ENCODE assay signal across 10 cellular contexts in the genomic region with DNA sequence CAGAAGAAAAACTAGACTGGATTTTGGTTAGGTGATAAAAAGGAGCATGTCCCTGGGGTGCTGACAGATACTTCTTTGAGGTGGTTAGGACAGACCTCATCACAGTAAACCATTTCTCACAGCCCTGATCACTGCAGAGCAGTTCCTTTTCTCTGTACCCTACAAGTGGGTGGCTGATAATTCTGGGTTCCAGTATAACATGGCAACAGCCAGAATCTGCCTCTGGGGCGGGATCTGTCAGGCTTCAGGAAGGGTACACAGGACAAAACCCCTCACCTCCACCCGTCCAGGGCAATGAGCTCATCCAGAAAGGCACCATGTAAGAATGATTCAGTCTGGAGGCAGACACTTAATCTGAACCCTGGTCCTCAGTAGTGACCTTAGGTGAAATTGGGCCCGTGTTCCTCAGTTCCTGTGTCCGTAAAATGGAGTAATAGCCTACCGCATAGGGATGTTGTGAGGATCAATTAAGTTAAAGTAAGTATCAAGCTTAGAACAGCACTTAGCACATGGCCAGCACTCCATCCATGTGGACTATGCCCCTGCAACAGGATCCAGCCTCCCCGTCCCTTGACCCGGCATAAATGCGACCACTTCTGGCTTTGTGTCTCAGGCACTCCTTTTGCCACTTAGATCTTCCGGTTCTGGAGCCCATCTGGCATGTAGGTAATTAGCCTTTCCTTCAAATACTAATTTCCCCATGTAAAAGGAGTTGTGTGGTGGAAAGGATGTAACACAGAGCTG.
DNase-seq lines count a peak whose midpoint lies in the region; ATAC-seq, FAIRE-seq and TF ChIP-seq lines count a peak whose summit lies in the region.
"Had no signal": no experiment of that assay in that cellular context is flagged by ENCODE, and none has a peak within 500 bp of the region (broad histone marks: within the 10 kb centered on the region; RNA-seq: fewer than 3 reads in every experiment).

No MANE protein-coding gene starts in this region.

- no peak overlapping the region for H3K4ac ChIP-seq in H1 (replicated peaks; ENCODE audit: insufficient read length, low read depth, low read length)

- 0 out of 2 replicates have a peak overlapping the region, but pooled peaks have one; percentile 53 for H4K8ac ChIP-seq in H1 (ENCODE audit: extremely low read depth, insufficient read depth, low read length)

- H3K14ac ChIP-seq in H1 (ENCODE audit: insufficient read length): no peak overlapping the region

- H4K91ac ChIP-seq in H1 (replicated peaks; ENCODE audit: insufficient read length, low read length): no peak overlapping the region

- TF ChIP-seq EP300 in H1 (IDR thresholded peaks at IDR 0.05; ENCODE audit: borderline replicate concordance in 1 of 2, low read depth in 2 of 2, low read length in 2 of 2): no peak

- no peak overlapping the region for H2AK5ac ChIP-seq in H1 (ENCODE audit: low read depth, low read length)

- TF ChIP-seq POLR2A in H1 (IDR thresholded peaks at IDR 0.05; ENCODE audit: control extremely low read depth in 1 of 2, low read depth in 2 of 2, low read length in 2 of 2) (no peak), prostate gland (IDR thresholded peaks at IDR 0.05) (no peak)

- H3K36me3 ChIP-seq in ACC112 (ENCODE audit: insufficient read depth, low read length) (no peaks in the 10 kb centered on the region), H1 (ENCODE audit: control insufficient read depth in 2 of 4, insufficient read depth in 4 of 4, low read length in 3 of 4) (no peaks in the 10 kb centered on the region), psoas muscle (ENCODE audit: insufficient read depth in 1 of 2, low read depth in 1 of 2) (no peaks in the 10 kb centered on the region), prostate gland (no peaks in the 10 kb centered on the region)

- H3K4me3 Mint-ChIP-seq in osteocyte (ENCODE audit: unreplicated experiment): no peak overlapping the region
- H3K4me3 Mint-ChIP-seq: mesothelial cell of epicardium had no signal

- no peak for TF ChIP-seq RAD21 in H1 (IDR thresholded peaks at IDR 0.05 in 1 of 2, conservative IDR thresholded peaks at IDR 0.05 in 1 of 2; ENCODE audit: low read depth in 2 of 2, low read length in 2 of 2)

- H4K5ac ChIP-seq in H1 (ENCODE audit: insufficient read length, low read depth, low read length): no peak overlapping the region

- H3K27me3 ChIP-seq in ACC112 (ENCODE audit: insufficient read depth, low read length) (no peaks in the 10 kb centered on the region), H1 (replicated peaks in 1 of 4; ENCODE audit: control insufficient read depth in 3 of 4, extremely low read depth in 1 of 4, insufficient read depth in 3 of 4, low read length in 3 of 4) (no peaks in the 10 kb centered on the region), psoas muscle (ENCODE audit: insufficient read depth in 3 of 3, low read length in 2 of 3) (no peaks in the 10 kb centered on the region), prostate gland (replicated peaks; ENCODE audit: insufficient read depth) (no peaks in the 10 kb centered on the region)

- intact Hi-C loops in psoas muscle (cut with DNase I) (no loop called here), prostate gland (cut with DNase I) (no loop called here)

- TF ChIP-seq CTCF in H1 (IDR thresholded peaks at IDR 0.05; ENCODE audit: control extremely low read depth in 1 of 3, insufficient read depth in 1 of 3, low read depth in 1 of 3, low read length in 3 of 3): no peak
- TF ChIP-seq CTCF in osteocyte (IDR thresholded peaks at IDR 0.05): no peak
- TF ChIP-seq CTCF in psoas muscle (IDR thresholded peaks at IDR 0.05): no peak
- no peak for TF ChIP-seq CTCF in prostate gland (IDR thresholded peaks at IDR 0.05)

- no peaks in the 10 kb centered on the region for H3K27me3 Mint-ChIP-seq in osteocyte (ENCODE audit: unreplicated experiment)

- H3K79me1 ChIP-seq in H1 (ENCODE audit: low read depth, low read length): no peaks in the 10 kb centered on the region; the same call in 1 of the 2 replicates

- WGBS in H1 (ENCODE audit: extremely low coverage in 1 of 2, insufficient coverage in 1 of 2, insufficient read length in 1 of 2, insufficient replicate concordance in 2 of 2, low coverage in 1 of 2, low lambda C conversion rate in 2 of 2, missing lambda C conversion rate in 1 of 2), 2 experiments: 92% methylated on average over 8 of the region's 9 CpGs; no CpG with 5 or more reads in 1 of the 2 experiments
- 87 to 95% (median 94%) methylated on average over 9 of the region's 9 CpGs for WGBS in psoas muscle, 3 donors
- 93% methylated on average over 9 of the region's 9 CpGs for WGBS in prostate gland

- no peak overlapping the region for H3K18ac ChIP-seq in H1 (ENCODE audit: extremely low read depth, low read length)

- H3K36me3 Mint-ChIP-seq in osteocyte (ENCODE audit: unreplicated experiment): peaks cover 22% of the 10 kb centered on the region

- H3K4me1 ChIP-seq in ACC112 (ENCODE audit: control insufficient read depth, insufficient read depth, low read length, unreplicated experiment) (peaks cover 36% of the 10 kb centered on the region), H1 (replicated peaks in 1 of 4; ENCODE audit: control insufficient read depth in 3 of 4, insufficient read depth in 4 of 4, low read length in 3 of 4) (peaks cover 0 to 6% (median 2%) of the 10 kb centered on the region in 4 experiments; a peak in 4 of 7 replicates), psoas muscle (no peaks in the 10 kb centered on the region), prostate gland (replicated peaks) (no peaks in the 10 kb centered on the region)

- peaks cover 0 to 2% of the 10 kb centered on the region in 2 experiments for H4K20me1 ChIP-seq in H1 (replicated peaks in 1 of 2; ENCODE audit: control insufficient read depth in 1 of 2, insufficient read depth in 2 of 2, low read length in 2 of 2)

- H3K4me3 ChIP-seq in ACC112 (ENCODE audit: low read depth, low read length) (no peak overlapping the region; the same call in 1 of the 2 replicates), H1 (ENCODE audit: extremely low read depth in 1 of 4, insufficient read depth in 2 of 4, low read depth in 3 of 4, low read length in 4 of 4) (no peak overlapping the region), psoas muscle (no peak overlapping the region), prostate gland (no peak overlapping the region)

- peaks cover 75% of the 10 kb centered on the region for H3K4me1 Mint-ChIP-seq in osteocyte (ENCODE audit: unreplicated experiment)

- no peak for ATAC-seq in psoas muscle
- no peak for ATAC-seq in GM19328 (IDR thresholded peaks at IDR 0.05; ENCODE audit: unreplicated experiment)

- POLR2A ChIA-PET in H1 (lab: Charles Lee; ENCODE audit: partially characterized antibody): interaction anchor here (0.8 to 1.7 kb wide), 3 partner anchors 8 to 22 kb away, joined by 3 read pairs; no protein-coding TSS in a partner anchor

- H3K9me3 ChIP-seq in H1 (ENCODE audit: insufficient read depth in 2 of 2, low read depth in 1 of 2, low read length in 1 of 2): no peaks in the 10 kb centered on the region
- no peaks in the 10 kb centered on the region for H3K9me3 ChIP-seq in psoas muscle
- no peaks in the 10 kb centered on the region for H3K9me3 ChIP-seq in prostate gland

- H3K23me2 ChIP-seq in H1 (ENCODE audit: low read depth, low read length): no peaks in the 10 kb centered on the region

- no peak overlapping the region for H3K4me2 ChIP-seq in H1 (ENCODE audit: insufficient read depth in 1 of 2, low read depth in 2 of 2, low read length in 2 of 2)

- H2BK120ac ChIP-seq in H1 (replicated peaks; ENCODE audit: low read depth, low read length): no peak overlapping the region

- no peak overlapping the region for H2BK15ac ChIP-seq in H1 (ENCODE audit: low read length)

- H2BK20ac ChIP-seq in H1 (ENCODE audit: low read length): no peak overlapping the region

- FAIRE-seq in H1 (lab: Jason Lieb, UNC): no peak

- H3K56ac ChIP-seq in H1 (replicated peaks; ENCODE audit: insufficient read length, low read depth, low read length): no peak overlapping the region

- CTCF ChIA-PET in H1 (lab: Charles Lee; ENCODE audit: partially characterized antibody): interaction anchor here (0.6 to 4.0 kb wide), 9 partner anchors 9 to 589 kb away, joined by 3 to 26 read pairs (median 4); no protein-coding TSS in a partner anchor

- no peak overlapping the region for H2BK5ac ChIP-seq in H1 (ENCODE audit: low read depth, low read length)

- H3K79me2 ChIP-seq in ACC112 (ENCODE audit: control insufficient read depth, insufficient read depth, low read length, unreplicated experiment) (peaks cover 10% of the 10 kb centered on the region), H1 (ENCODE audit: control insufficient read depth in 1 of 2, insufficient read depth in 2 of 2, low read length in 2 of 2) (peaks cover 0 to 5% of the 10 kb centered on the region in 2 experiments; a peak in 1 of 4 replicates)

- H3K9ac ChIP-seq in H1 (replicated peaks in 1 of 4; ENCODE audit: extremely low read depth in 1 of 4, low read depth in 3 of 4, low read length in 3 of 4): no peak overlapping the region; a peak in 1 of 7 replicates

- peak; percentile 64 for DNase-seq in M059J (ENCODE audit: low read depth)
- no peak for DNase-seq in H1 (ENCODE audit: low read depth in 1 of 2, low spot score in 2 of 2)
- no peak for DNase-seq in osteocyte (ENCODE audit: extremely low spot score, unreplicated experiment)
- DNase-seq in psoas muscle: no peak
- no peak for DNase-seq in cortex of kidney (lab: John Stamatoyannopoulos, UW)
- DNase-seq in prostate gland (ENCODE audit: low spot score): no peak
- DNase-seq: NCI-H1930 had no signal

- no peak overlapping the region for H2BK12ac ChIP-seq in H1 (ENCODE audit: low read depth, low read length)

- H3K27ac ChIP-seq in ACC112 (ENCODE audit: low read depth, low read length): peak overlapping the region; percentile 99
- H3K27ac ChIP-seq in H1 (ENCODE audit: low read depth, low read length): no peak overlapping the region
- H3K27ac ChIP-seq in psoas muscle: no peak overlapping the region
- no peak overlapping the region for H3K27ac ChIP-seq in prostate gland

- no peak overlapping the region for H3K23ac ChIP-seq in H1 (ENCODE audit: insufficient read length)

- peak overlapping the region; percentile 96 for H3K27ac Mint-ChIP-seq in osteocyte (ENCODE audit: unreplicated experiment)

- H3K9me3 Mint-ChIP-seq in osteocyte (ENCODE audit: unreplicated experiment): no peaks in the 10 kb centered on the region
- H3K9me3 Mint-ChIP-seq: mesothelial cell of epicardium had no signal

- peak overlapping the region; percentile 31 for H2AFZ ChIP-seq in ACC112 (ENCODE audit: low read length, unreplicated experiment)
- H2AFZ ChIP-seq in H1 (ENCODE audit: low read length): no peak overlapping the region

TF ChIP-seq in H1, 55 proteins besides CTCF, POLR2A, EP300 and RAD21:
- TF ChIP-seq, protein P1, sequence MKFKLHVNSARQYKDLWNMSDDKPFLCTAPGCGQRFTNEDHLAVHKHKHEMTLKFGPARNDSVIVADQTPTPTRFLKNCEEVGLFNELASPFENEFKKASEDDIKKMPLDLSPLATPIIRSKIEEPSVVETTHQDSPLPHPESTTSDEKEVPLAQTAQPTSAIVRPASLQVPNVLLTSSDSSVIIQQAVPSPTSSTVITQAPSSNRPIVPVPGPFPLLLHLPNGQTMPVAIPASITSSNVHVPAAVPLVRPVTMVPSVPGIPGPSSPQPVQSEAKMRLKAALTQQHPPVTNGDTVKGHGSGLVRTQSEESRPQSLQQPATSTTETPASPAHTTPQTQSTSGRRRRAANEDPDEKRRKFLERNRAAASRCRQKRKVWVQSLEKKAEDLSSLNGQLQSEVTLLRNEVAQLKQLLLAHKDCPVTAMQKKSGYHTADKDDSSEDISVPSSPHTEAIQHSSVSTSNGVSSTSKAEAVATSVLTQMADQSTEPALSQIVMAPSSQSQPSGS (IDR thresholded peaks at IDR 0.05; ENCODE audit: low read length): no peak
TF ChIP-seq in H1: peak in this region for 0.
